In the genomic region with DNA sequence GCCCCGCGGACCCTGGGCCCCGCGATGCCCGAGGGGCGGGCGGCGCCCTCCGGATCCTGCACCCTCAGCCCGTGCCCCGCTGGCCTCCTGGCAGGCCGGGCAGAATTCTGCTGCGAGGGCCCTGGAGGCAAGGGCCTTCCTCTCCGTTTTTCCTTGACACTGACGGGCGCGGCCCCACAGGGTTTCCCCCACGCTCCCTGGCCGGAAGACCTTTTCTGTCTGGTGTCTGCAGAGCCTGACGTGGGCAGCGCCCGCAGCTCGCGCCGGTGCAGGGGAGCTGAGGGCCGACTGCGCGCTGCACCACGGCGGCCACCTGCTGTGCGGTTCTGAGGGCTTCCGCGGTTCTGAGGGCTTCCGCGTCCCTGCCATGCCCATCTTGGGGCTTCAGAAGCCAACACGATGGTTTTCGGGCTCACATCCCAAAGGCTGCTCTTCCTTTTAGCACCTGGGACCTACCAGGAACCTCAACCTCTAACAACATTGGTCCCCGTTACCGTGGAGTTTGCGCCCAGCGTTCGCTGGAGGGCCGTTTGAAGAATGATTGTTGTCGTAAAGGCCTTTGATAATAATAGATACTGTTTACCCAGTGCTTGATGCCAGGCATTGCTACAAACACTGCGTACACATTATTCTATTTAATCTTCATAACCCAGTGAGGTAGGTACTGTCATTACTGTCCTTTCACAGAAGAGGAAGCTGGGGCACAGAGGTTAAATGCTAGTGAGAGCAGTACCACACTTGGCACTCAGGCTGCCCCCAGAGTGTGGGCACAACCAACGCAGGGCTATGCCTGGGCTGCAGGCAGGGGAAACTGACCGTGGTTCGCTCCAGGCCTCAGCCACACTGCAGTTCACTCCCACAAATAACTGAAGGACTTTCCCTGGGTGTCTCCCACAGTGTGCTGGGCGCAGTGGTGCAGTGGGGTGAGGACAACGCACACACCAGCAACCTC, we compare ENCODE assay signal across 8 cellular contexts.
DNase-seq lines count a peak whose midpoint lies in the region; TF ChIP-seq lines count a peak whose summit lies in the region.

No MANE protein-coding gene starts in this region.

- peak overlapping the region; percentile 53 for H3K27ac ChIP-seq in rectal smooth muscle tissue (ENCODE audit: low read depth, low read length)

- H3K27me3 ChIP-seq in rectal smooth muscle tissue (ENCODE audit: control insufficient read depth, insufficient read depth, low read length): no peaks in the 10 kb centered on the region

- H3K4me3 ChIP-seq in HFF-Myc (replicated peaks; ENCODE audit: low read depth, low read length) (peak overlapping the region; percentile 52), rectal smooth muscle tissue (ENCODE audit: low read length) (peak overlapping the region; percentile 60)

- DNase-seq in DMS153 (lab: John Stamatoyannopoulos, UW) (peak; percentile 18), DMS153 treated with DMSO at 0.1 percent for 48 hours (lab: John Stamatoyannopoulos, UW; ENCODE audit: unreplicated experiment) (no peak), HFF-Myc (ENCODE audit: extremely low read depth, low read depth) (no peak), NCI-H1092 treated with DMSO at 0.1 percent for 48 hours (lab: John Stamatoyannopoulos, UW) (peak; percentile 76), activated T-helper 1 cell treated with Interleukin-2 at 50 U/mL for 16 hours (ENCODE audit: low read depth) (peak; percentile 35), germinal center (ENCODE audit: low spot score) (peak; percentile 59), ecto neural progenitor cell (ENCODE audit: low spot score) (no peak)

- H3K9ac ChIP-seq in rectal smooth muscle tissue (ENCODE audit: low read length): no peak overlapping the region

- H3K4me1 ChIP-seq in rectal smooth muscle tissue (ENCODE audit: control insufficient read depth, insufficient read depth, low read length): peaks cover 2% of the 10 kb centered on the region

- no peak for TF ChIP-seq CTCF in HFF-Myc (IDR thresholded peaks at IDR 0.05; ENCODE audit: low read depth, low read length, missing control alignments)

- H3K36me3 ChIP-seq in rectal smooth muscle tissue (ENCODE audit: control insufficient read depth, insufficient read depth, low read length): no peaks in the 10 kb centered on the region

Comparison
In these comparisons a context has a peak if more than half of its experiments do, and no peak if none do; other contexts are left out.
1. DNase-seq: peak in DMS153 (single experiment), NCI-H1092 treated with DMSO at 0.1 percent for 48 hours (single experiment), activated T-helper 1 cell treated with Interleukin-2 at 50 U/mL for 16 hours (single experiment) and germinal center (single experiment); none in DMS153 treated with DMSO at 0.1 percent for 48 hours (single experiment), HFF-Myc (single experiment) and ecto neural progenitor cell (single experiment).